Comparison of ENCODE assay signal across 1 cellular context in genomic region chr16:28950648-28951409, GRCh38.
TF ChIP-seq lines count a peak whose summit lies in the region.

Gene NFATC2IP (plus strand): TSS chr16:28950937. CDS start chr16:28951012, 75 bp downstream.

TF ChIP-seq in K562, 482 proteins besides CTCF, POLR2A, EP300 and RAD21 (continued from another document and continues in another):
- TF ChIP-seq RERE (CRISPR knock-in tag; IDR thresholded peaks at IDR 0.05; ENCODE audit: borderline replicate concordance): no peak
- no peak for TF ChIP-seq HNRNPUL1 (IDR thresholded peaks at IDR 0.05; ENCODE audit: low read length)
- no peak for TF ChIP-seq TOE1 (IDR thresholded peaks at IDR 0.05; ENCODE audit: borderline replicate concordance)
- no peak for TF ChIP-seq TOE1 (CRISPR knock-in tag; IDR thresholded peaks at IDR 0.05; ENCODE audit: borderline replicate concordance, low read depth)
- peak; percentile 97 for TF ChIP-seq SP1 (CRISPR knock-in tag; IDR thresholded peaks at IDR 0.05)
- no peak for TF ChIP-seq CGGBP1 (CRISPR knock-in tag; IDR thresholded peaks at IDR 0.05)
- TF ChIP-seq PHF20 (IDR thresholded peaks at IDR 0.05; ENCODE audit: partially characterized antibody): peak; percentile 57
- TF ChIP-seq ZFP1 (CRISPR knock-in tag; IDR thresholded peaks at IDR 0.05): no peak
- no peak for TF ChIP-seq ZNF165 (CRISPR knock-in tag; IDR thresholded peaks at IDR 0.05; ENCODE audit: borderline replicate concordance)
- TF ChIP-seq ZBTB40 (IDR thresholded peaks at IDR 0.05): peak; percentile 94
- no peak for TF ChIP-seq ZBTB40 (CRISPR knock-in tag; IDR thresholded peaks at IDR 0.05)
- no peak for TF ChIP-seq MCM5 (IDR thresholded peaks at IDR 0.05; ENCODE audit: low read depth)
- peak; percentile 93 for TF ChIP-seq ARID3A (IDR thresholded peaks at IDR 0.05; ENCODE audit: borderline replicate concordance, low read depth, low read length)
- no peak for TF ChIP-seq HMG20A (CRISPR knock-in tag; conservative IDR thresholded peaks at IDR 0.05)
- TF ChIP-seq TSHZ1 (CRISPR knock-in tag; IDR thresholded peaks at IDR 0.05): no peak
- no peak for TF ChIP-seq MEIS2 (IDR thresholded peaks at IDR 0.05; ENCODE audit: partially characterized antibody)
- no peak for TF ChIP-seq FOXJ2 (tag; IDR thresholded peaks at IDR 0.05)
- no peak for TF ChIP-seq BACH1 (tag; IDR thresholded peaks at IDR 0.05)
- TF ChIP-seq JUND (IDR thresholded peaks at IDR 0.05; ENCODE audit: borderline replicate concordance, low read depth, low read length): peak; percentile 48; the same call in 1 of the 2 replicates
- no peak for TF ChIP-seq JUND (tag; IDR thresholded peaks at IDR 0.05; ENCODE audit: borderline replicate concordance, low read depth, low read length)
- TF ChIP-seq HMBOX1 (IDR thresholded peaks at IDR 0.05): no peak
- TF ChIP-seq ZNF57 (CRISPR knock-in tag; IDR thresholded peaks at IDR 0.05): no peak
- no peak for TF ChIP-seq ZNF316 (IDR thresholded peaks at IDR 0.05)
- TF ChIP-seq ZSCAN29 (IDR thresholded peaks at IDR 0.05): no peak
- no peak for TF ChIP-seq ZKSCAN1 (IDR thresholded peaks at IDR 0.05; ENCODE audit: low read depth, low read length)
- no peak for TF ChIP-seq CBX5 (IDR thresholded peaks at IDR 0.05; ENCODE audit: borderline replicate concordance, low read depth)
- peak; percentile 64 to 76 for TF ChIP-seq NRF1 (conservative IDR thresholded peaks at IDR 0.05 in 1 of 2, IDR thresholded peaks at IDR 0.05 in 1 of 2)
- TF ChIP-seq NFRKB (IDR thresholded peaks at IDR 0.05; ENCODE audit: low read depth): peak; percentile 92; the same call in 1 of the 2 replicates
- peak; percentile 45 for TF ChIP-seq USF1 (CRISPR knock-in tag; IDR thresholded peaks at IDR 0.05)
- TF ChIP-seq MBD2 (IDR thresholded peaks at IDR 0.05; ENCODE audit: borderline replicate concordance, low read depth): peak; percentile 98
- no peak for TF ChIP-seq STAT5B (CRISPR knock-in tag; IDR thresholded peaks at IDR 0.05)
- peak; percentile 58; the same call in 1 of the 2 replicates for TF ChIP-seq TAF7 (tag; IDR thresholded peaks at IDR 0.05)
- no peak for TF ChIP-seq ZNF583 (CRISPR knock-in tag; IDR thresholded peaks at IDR 0.05)
- TF ChIP-seq ZNF280A (IDR thresholded peaks at IDR 0.05; ENCODE audit: low read depth, partially characterized antibody): no peak
- TF ChIP-seq TAL1 (IDR thresholded peaks at IDR 0.05): no peak
- peak; percentile 96 for TF ChIP-seq ASH1L (IDR thresholded peaks at IDR 0.05; ENCODE audit: borderline replicate concordance, low read depth, partially characterized antibody)
